ENCODE assay signal across 12 cellular contexts in the genomic region with DNA sequence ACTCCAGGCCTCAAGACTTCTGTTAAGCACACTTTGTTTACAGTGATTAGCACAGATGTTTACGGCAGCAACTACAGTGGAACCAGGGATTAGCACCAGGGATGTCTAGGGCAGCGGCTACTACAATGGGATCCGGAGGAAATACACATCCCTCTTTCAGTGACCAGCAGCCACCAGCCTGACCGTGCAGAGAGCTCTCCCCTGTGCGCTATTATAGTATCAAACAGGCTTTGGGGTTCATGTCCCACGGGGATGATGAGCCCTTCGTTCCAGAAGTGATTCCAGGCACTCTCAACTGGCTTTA. TPM values are rescaled to one million over a fixed set of nuclear protein-coding genes. Genes with fewer than 3 reads are reported as not detected.
A peak's percentile ranks its signal among the peaks of the same experiment; 100 is the strongest.
DNase-seq lines count a peak whose midpoint lies in the region; TF ChIP-seq lines count a peak whose summit lies in the region.
"Had no signal": no experiment of that assay in that cellular context is flagged by ENCODE, and none has a peak within 500 bp of the region (broad histone marks: within the 10 kb centered on the region; RNA-seq: fewer than 3 reads in every experiment).

No MANE protein-coding gene starts in this region.

- in situ Hi-C loops in brain microvascular endothelial cell (cut with HindIII; ENCODE audit: low pct_ligation_motif_present, low sequenced_read_pairs) (no loop called here), KBM-7 (cut with MboI; ENCODE audit: low pct_unique_long_range_greater_than_20kb, low sequenced_read_pairs) (no loop called here)

- H3K4me3 ChIP-seq in brain microvascular endothelial cell (ENCODE audit: low read depth, low read length) (no peak overlapping the region), skeletal muscle satellite cell (ENCODE audit: low read length) (no peak overlapping the region), Peyer's patch (no peak overlapping the region)
- H3K4me3 ChIP-seq: colonic mucosa had no signal

- H3K27ac ChIP-seq in brain microvascular endothelial cell (peak overlapping the region; percentile 95), Peyer's patch (peak overlapping the region in 1 of 4 donors; percentile 31)
- H3K27ac ChIP-seq: colonic mucosa had no signal

- H3K36me3 ChIP-seq in brain microvascular endothelial cell (replicated peaks), result peaks cover 64% of the 10 kb centered on the region
- peaks cover 53% of the 10 kb centered on the region for H3K36me3 ChIP-seq in skeletal muscle satellite cell (ENCODE audit: insufficient read depth, low read length)
- no peaks in the 10 kb centered on the region for H3K36me3 ChIP-seq in Peyer's patch
- H3K36me3 ChIP-seq: colonic mucosa had no signal

- peak; percentile 22 for DNase-seq in HCEC 1CT
- DNase-seq in brain microvascular endothelial cell, result no peak
- peak; percentile 64 for DNase-seq in iPS-NIHi11 (ENCODE audit: low spot score)
- no peak for DNase-seq in NCI-H526 treated with DMSO at 0.1 percent for 48 hours (lab: John Stamatoyannopoulos, UW)
- no peak for DNase-seq in Peyer's patch
- DNase-seq in cerebellum (ENCODE audit: low spot score), result no peak
- DNase-seq in KBM-7, result no peak
- DNase-seq: activated CD4-positive, alpha-beta memory T cell treated with anti-CD3 and anti-CD28 coated beads, Interleukin-2, amount 10 ng/mL, durations not matched to agents 7 days and 5 days; colonic mucosa; stimulated activated naive CD8-positive, alpha-beta T cell treated with anti-CD3 and anti-CD28 coated beads, Interleukin-15, amount 100 ng/mL, for 72 hours; T-helper 17 cell had no signal

- peak overlapping the region; percentile 60 for H3K4me2 ChIP-seq in skeletal muscle satellite cell (ENCODE audit: low read length)

- TF ChIP-seq CTCF in brain microvascular endothelial cell (IDR thresholded peaks at IDR 0.05; ENCODE audit: low read depth, low read length, missing control alignments) (no peak), Peyer's patch (IDR thresholded peaks at IDR 0.05) (no peak)

- TF ChIP-seq POLR2A in Peyer's patch (IDR thresholded peaks at IDR 0.05), result no peak

- H3K4me1 ChIP-seq in skeletal muscle satellite cell (ENCODE audit: control insufficient read depth, insufficient read depth, low read length) (peaks cover 45% of the 10 kb centered on the region), Peyer's patch (no peaks in the 10 kb centered on the region)
- H3K4me1 ChIP-seq: colonic mucosa had no signal

- peak overlapping the region; percentile 37 for H3K9ac ChIP-seq in skeletal muscle satellite cell (ENCODE audit: low read depth, low read length)

- no peaks in the 10 kb centered on the region for H3K9me3 ChIP-seq in skeletal muscle satellite cell (replicated peaks; ENCODE audit: low read length)
- H3K9me3 ChIP-seq in Peyer's patch, result no peaks in the 10 kb centered on the region
- H3K9me3 ChIP-seq: colonic mucosa had no signal

- no peaks in the 10 kb centered on the region for H3K27me3 ChIP-seq in brain microvascular endothelial cell (replicated peaks)
- H3K27me3 ChIP-seq in skeletal muscle satellite cell (ENCODE audit: control insufficient read depth, insufficient read depth, low read length), result no peaks in the 10 kb centered on the region
- H3K27me3 ChIP-seq in Peyer's patch, result no peaks in the 10 kb centered on the region
- H3K27me3 ChIP-seq: colonic mucosa had no signal

RNA-seq across cellular contexts. Expression of a gene that starts 21.5 kb away (rescaled TPM):
- total RNA-seq in skeletal muscle satellite cell (2012; rRNA removed), result 140 and 190 TPM in 2 replicates
- total RNA-seq in Peyer's patch (10 to 100 TPM in 2 of 4 donors, 1 to 10 TPM in 2; 4.9 to 86.6 (median 13.1) TPM), cerebellum (38.2 TPM)
- total RNA-seq: activated CD4-positive, alpha-beta memory T cell treated with anti-CD3 and anti-CD28 coated beads, Interleukin-2, amount 10 ng/mL, durations not matched to agents 7 days and 5 days had no signal

RNA-seq across cellular contexts. Expression of a gene that starts 39.7 kb away (rescaled TPM):
- total RNA-seq in skeletal muscle satellite cell (2012; rRNA removed), result 20.3 and 22.5 TPM in 2 replicates
- total RNA-seq in Peyer's patch (10 to 100 TPM; 25.1 to 31.3 (median 28.8) TPM), cerebellum (76.6 TPM)

Comparison
In these comparisons a context has a peak if more than half of its experiments do, and no peak if none do; other contexts are left out.
1. DNase-seq: peak in HCEC 1CT (single experiment) and iPS-NIHi11 (single experiment); none in brain microvascular endothelial cell (single experiment), NCI-H526 treated with DMSO at 0.1 percent for 48 hours (single experiment), Peyer's patch (0 of 3), cerebellum (single experiment) and KBM-7 (single experiment).